Comparison of ENCODE assay signal across 1 cellular context in the genomic region with DNA sequence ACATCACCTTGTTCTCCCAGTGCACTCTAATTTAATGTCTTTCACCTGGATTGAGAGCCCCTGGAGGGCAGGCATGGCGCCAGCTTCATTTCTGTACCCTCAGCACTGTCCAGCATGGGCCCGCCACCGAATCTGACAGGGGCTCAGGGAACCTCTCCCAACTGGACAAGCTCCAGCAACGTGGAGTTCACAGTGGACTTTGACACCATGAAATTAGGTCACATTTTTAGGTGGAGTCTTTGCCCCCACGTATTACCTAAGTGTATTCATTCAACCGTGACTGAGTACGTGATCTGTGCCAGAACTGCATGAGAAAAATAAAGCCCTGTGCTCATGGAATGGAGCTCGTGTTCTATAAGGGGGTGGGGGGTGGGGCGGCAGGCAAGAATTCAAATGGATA.
TF ChIP-seq lines count a peak whose summit lies in the region.

No MANE protein-coding gene starts in this region.

TF ChIP-seq in GM23338, 12 proteins besides CTCF, POLR2A, EP300 and RAD21 (continued from another document):
- no peak for TF ChIP-seq NANOG (IDR thresholded peaks at IDR 0.05; ENCODE audit: borderline replicate concordance)
